ENCODE assay signal across 11 cellular contexts in genomic region chr10:113982745-113983144, GRCh38.
DNase-seq lines count a peak whose midpoint lies in the region; ATAC-seq and TF ChIP-seq lines count a peak whose summit lies in the region.
"Had no signal": no experiment of that assay in that cellular context is flagged by ENCODE, and none has a peak within 500 bp of the region (broad histone marks: within the 10 kb centered on the region; RNA-seq: fewer than 3 reads in every experiment).

No MANE protein-coding gene starts in this region.

- H3K4me1 Mint-ChIP-seq in MCF 10A (ENCODE audit: insufficient read depth, unreplicated experiment), result peaks cover 3% of the 10 kb centered on the region
- peaks cover 6% of the 10 kb centered on the region for H3K4me1 Mint-ChIP-seq in activated naive CD8-positive, alpha-beta T cell treated with anti-CD3 and anti-CD28 coated beads for 36 hours

- BruUV-seq in MCF 10A (replicated peaks; lab: Mats Ljungman, UMichigan), result no TSS peak

- peak; percentile 54 to 70 for DNase-seq in breast epithelium (ENCODE audit: low spot score in 2 of 2)
- DNase-seq in MCF 10A (ENCODE audit: unreplicated experiment), result no peak
- peak; percentile 38 for DNase-seq in RPMI8226
- peak; percentile 59 for DNase-seq in ureter (ENCODE audit: low spot score)
- no peak for DNase-seq in activated CD4-positive, CD25-positive, alpha-beta regulatory T cell (lab: John Stamatoyannopoulos, UW)
- DNase-seq in activated effector memory CD4-positive, alpha-beta T cell treated with anti-CD3 and anti-CD28 coated beads, Interleukin-2, amount 50 U/mL, for 16 hours, result no peak
- DNase-seq in activated naive CD8-positive, alpha-beta T cell treated with anti-CD3 and anti-CD28 coated beads for 36 hours, result no peak
- DNase-seq: anterior cingulate cortex, tibial artery had no signal

- H3K36me3 Mint-ChIP-seq in MCF 10A (ENCODE audit: insufficient read depth, unreplicated experiment), result no peaks in the 10 kb centered on the region
- peaks cover 1% of the 10 kb centered on the region for H3K36me3 Mint-ChIP-seq in activated naive CD8-positive, alpha-beta T cell treated with anti-CD3 and anti-CD28 coated beads for 36 hours

- TF ChIP-seq POLR2A in breast epithelium (IDR thresholded peaks at IDR 0.05), result no peak

- peak in 1 of 3 donors; percentile 10 for TF ChIP-seq CTCF in breast epithelium (IDR thresholded peaks at IDR 0.05)
- TF ChIP-seq CTCF in MCF 10A (IDR thresholded peaks at IDR 0.05; ENCODE audit: unreplicated experiment), result no peak

- CTCF ChIA-PET in MCF 10A (lab: Yijun Ruan, JAX), result interaction anchor here (1.3 kb wide), 1 partner anchor 121 kb away, joined by 3 read pairs; no protein-coding TSS in a partner anchor

- peak overlapping the region; percentile 75 to 80 for H3K27ac ChIP-seq in breast epithelium
- H3K27ac ChIP-seq: tibial artery had no signal

- no peak overlapping the region for H3K4me3 Mint-ChIP-seq in MCF 10A (ENCODE audit: unreplicated experiment)
- no peak overlapping the region for H3K4me3 Mint-ChIP-seq in activated naive CD8-positive, alpha-beta T cell treated with anti-CD3 and anti-CD28 coated beads for 36 hours

- no peaks in the 10 kb centered on the region for H3K36me3 ChIP-seq in breast epithelium
- H3K36me3 ChIP-seq: tibial artery had no signal

- no peak overlapping the region for H3K27ac Mint-ChIP-seq in MCF 10A (ENCODE audit: low read depth, unreplicated experiment)
- H3K27ac Mint-ChIP-seq in activated naive CD8-positive, alpha-beta T cell treated with anti-CD3 and anti-CD28 coated beads for 36 hours, result no peak overlapping the region

- ATAC-seq in HG02943 (IDR thresholded peaks at IDR 0.05; ENCODE audit: low read depth, unreplicated experiment), result peak; percentile 95
- ATAC-seq: SK-N-SH treated with all-trans-retinoic acid at 6 μM for 48 hours had no signal

- no peaks in the 10 kb centered on the region for H3K9me3 Mint-ChIP-seq in MCF 10A (ENCODE audit: unreplicated experiment)
- peaks cover 10% of the 10 kb centered on the region for H3K9me3 Mint-ChIP-seq in activated naive CD8-positive, alpha-beta T cell treated with anti-CD3 and anti-CD28 coated beads for 36 hours

- no peaks in the 10 kb centered on the region for H3K27me3 Mint-ChIP-seq in MCF 10A (ENCODE audit: insufficient read depth, unreplicated experiment)
- H3K27me3 Mint-ChIP-seq in activated naive CD8-positive, alpha-beta T cell treated with anti-CD3 and anti-CD28 coated beads for 36 hours, result peaks cover 14% of the 10 kb centered on the region

- peaks cover 0 to 5% of the 10 kb centered on the region in 2 donors for H3K4me1 ChIP-seq in breast epithelium

- H3K9me3 ChIP-seq in breast epithelium, result no peaks in the 10 kb centered on the region
- H3K9me3 ChIP-seq: tibial artery had no signal

- H3K4me3 ChIP-seq in breast epithelium, result no peak overlapping the region
- H3K4me3 ChIP-seq: tibial artery had no signal

- POLR2A ChIA-PET in MCF 10A (lab: Yijun Ruan, JAX), result no interaction called here

- intact Hi-C loops in breast epithelium (cut with DNase I; ENCODE audit: low total_unique reads) (loop anchor here (10.0 kb wide), 1 partner anchor 1652 kb away; no protein-coding TSS in a partner anchor), MCF 10A (cut with micrococcal nuclease) (no loop called here)

- no peaks in the 10 kb centered on the region for H3K27me3 ChIP-seq in breast epithelium
- H3K27me3 ChIP-seq: tibial artery had no signal

Comparison
In these comparisons a context has a peak if more than half of its experiments do, and no peak if none do; other contexts are left out.
1. DNase-seq: peak in breast epithelium (2 of 2), RPMI8226 (single experiment) and ureter (single experiment); none in MCF 10A (single experiment), activated CD4-positive, CD25-positive, alpha-beta regulatory T cell (0 of 4), activated effector memory CD4-positive, alpha-beta T cell treated with anti-CD3 and anti-CD28 coated beads, Interleukin-2, amount 50 U/mL, for 16 hours (single experiment) and activated naive CD8-positive, alpha-beta T cell treated with anti-CD3 and anti-CD28 coated beads for 36 hours (single experiment).